Comparison of ENCODE assay signal across 1 cellular context in genomic region chr13:42271337-42272114, GRCh38.
TF ChIP-seq lines count a peak whose summit lies in the region.

No MANE protein-coding gene starts in this region.

TF ChIP-seq in GM12878, 131 proteins besides CTCF, POLR2A, EP300 and RAD21 (continued from another document and continues in another):
- peak; percentile 53; the same call in 1 of the 2 replicates for TF ChIP-seq ZBTB40 (IDR thresholded peaks at IDR 0.05; ENCODE audit: borderline replicate concordance)
- TF ChIP-seq STAT3 (IDR thresholded peaks at IDR 0.05; ENCODE audit: low read depth, low read length): no peak
- TF ChIP-seq ZNF384 (IDR thresholded peaks at IDR 0.05; ENCODE audit: borderline replicate concordance, low read depth, low read length): peak; percentile 78
- no peak for TF ChIP-seq HDAC6 (IDR thresholded peaks at IDR 0.05; ENCODE audit: unreplicated experiment)
- no peak for TF ChIP-seq SMC3 (IDR thresholded peaks at IDR 0.05; ENCODE audit: borderline replicate concordance, low read length)
- TF ChIP-seq STAT1 (conservative IDR thresholded peaks at IDR 0.05): no peak
- TF ChIP-seq FOS (IDR thresholded peaks at IDR 0.05; ENCODE audit: borderline replicate concordance, extremely low read depth, insufficient read length): no peak
- TF ChIP-seq SPI1 (IDR thresholded peaks at IDR 0.05; ENCODE audit: borderline replicate concordance, insufficient read depth, low read depth, low read length): peak; percentile 58
- peak; percentile 99 for TF ChIP-seq MXI1 (IDR thresholded peaks at IDR 0.05; ENCODE audit: low read depth, low read length)
- TF ChIP-seq, protein P1, sequence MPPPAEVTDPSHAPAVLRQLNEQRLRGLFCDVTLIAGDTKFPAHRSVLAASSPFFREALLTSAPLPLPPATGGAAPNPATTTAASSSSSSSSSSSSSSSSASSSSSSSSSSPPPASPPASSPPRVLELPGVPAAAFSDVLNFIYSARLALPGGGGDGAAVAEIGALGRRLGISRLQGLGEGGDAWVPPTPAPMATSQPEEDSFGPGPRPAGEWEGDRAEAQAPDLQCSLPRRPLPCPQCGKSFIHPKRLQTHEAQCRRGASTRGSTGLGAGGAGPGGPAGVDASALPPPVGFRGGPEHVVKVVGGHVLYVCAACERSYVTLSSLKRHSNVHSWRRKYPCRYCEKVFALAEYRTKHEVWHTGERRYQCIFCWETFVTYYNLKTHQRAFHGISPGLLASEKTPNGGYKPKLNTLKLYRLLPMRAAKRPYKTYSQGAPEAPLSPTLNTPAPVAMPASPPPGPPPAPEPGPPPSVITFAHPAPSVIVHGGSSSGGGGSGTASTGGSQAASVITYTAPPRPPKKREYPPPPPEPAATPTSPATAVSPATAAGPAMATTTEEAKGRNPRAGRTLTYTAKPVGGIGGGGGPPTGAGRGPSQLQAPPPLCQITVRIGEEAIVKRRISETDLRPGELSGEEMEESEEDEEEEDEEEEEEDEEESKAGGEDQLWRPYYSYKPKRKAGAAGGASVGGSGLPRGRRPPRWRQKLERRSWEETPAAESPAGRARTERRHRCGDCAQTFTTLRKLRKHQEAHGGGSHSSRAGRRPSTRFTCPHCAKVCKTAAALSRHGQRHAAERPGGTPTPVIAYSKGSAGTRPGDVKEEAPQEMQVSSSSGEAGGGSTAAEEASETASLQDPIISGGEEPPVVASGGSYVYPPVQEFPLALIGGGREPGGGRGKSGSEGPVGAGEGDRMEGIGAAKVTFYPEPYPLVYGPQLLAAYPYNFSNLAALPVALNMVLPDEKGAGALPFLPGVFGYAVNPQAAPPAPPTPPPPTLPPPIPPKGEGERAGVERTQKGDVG (CRISPR knock-in tag; IDR thresholded peaks at IDR 0.05): no peak
- no peak for TF ChIP-seq JUND (IDR thresholded peaks at IDR 0.05; ENCODE audit: low read depth, low read length)
- TF ChIP-seq HCFC1 (IDR thresholded peaks at IDR 0.05; ENCODE audit: low read length): 0 out of 2 replicates have a peak, but pooled peaks have one; percentile 5
- TF ChIP-seq SREBF2 (IDR thresholded peaks at IDR 0.05; ENCODE audit: low read length): no peak
- TF ChIP-seq, protein P2, sequence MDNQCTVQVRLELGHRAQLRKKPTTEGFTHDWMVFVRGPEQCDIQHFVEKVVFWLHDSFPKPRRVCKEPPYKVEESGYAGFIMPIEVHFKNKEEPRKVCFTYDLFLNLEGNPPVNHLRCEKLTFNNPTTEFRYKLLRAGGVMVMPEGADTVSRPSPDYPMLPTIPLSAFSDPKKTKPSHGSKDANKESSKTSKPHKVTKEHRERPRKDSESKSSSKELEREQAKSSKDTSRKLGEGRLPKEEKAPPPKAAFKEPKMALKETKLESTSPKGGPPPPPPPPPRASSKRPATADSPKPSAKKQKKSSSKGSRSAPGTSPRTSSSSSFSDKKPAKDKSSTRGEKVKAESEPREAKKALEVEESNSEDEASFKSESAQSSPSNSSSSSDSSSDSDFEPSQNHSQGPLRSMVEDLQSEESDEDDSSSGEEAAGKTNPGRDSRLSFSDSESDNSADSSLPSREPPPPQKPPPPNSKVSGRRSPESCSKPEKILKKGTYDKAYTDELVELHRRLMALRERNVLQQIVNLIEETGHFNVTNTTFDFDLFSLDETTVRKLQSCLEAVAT (IDR thresholded peaks at IDR 0.05): peak; percentile 66; the same call in 1 of the 2 replicates
- TF ChIP-seq POLR2AphosphoS5 (IDR thresholded peaks at IDR 0.05; ENCODE audit: low read length): peak; percentile 42; the same call in 1 of the 2 replicates
- TF ChIP-seq, protein P3, sequence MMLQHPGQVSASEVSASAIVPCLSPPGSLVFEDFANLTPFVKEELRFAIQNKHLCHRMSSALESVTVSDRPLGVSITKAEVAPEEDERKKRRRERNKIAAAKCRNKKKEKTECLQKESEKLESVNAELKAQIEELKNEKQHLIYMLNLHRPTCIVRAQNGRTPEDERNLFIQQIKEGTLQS (IDR thresholded peaks at IDR 0.05; ENCODE audit: borderline replicate concordance, extremely low read depth, low read depth, low read length): peak; percentile 63; the same call in 1 of the 2 replicates
- TF ChIP-seq, protein P4, sequence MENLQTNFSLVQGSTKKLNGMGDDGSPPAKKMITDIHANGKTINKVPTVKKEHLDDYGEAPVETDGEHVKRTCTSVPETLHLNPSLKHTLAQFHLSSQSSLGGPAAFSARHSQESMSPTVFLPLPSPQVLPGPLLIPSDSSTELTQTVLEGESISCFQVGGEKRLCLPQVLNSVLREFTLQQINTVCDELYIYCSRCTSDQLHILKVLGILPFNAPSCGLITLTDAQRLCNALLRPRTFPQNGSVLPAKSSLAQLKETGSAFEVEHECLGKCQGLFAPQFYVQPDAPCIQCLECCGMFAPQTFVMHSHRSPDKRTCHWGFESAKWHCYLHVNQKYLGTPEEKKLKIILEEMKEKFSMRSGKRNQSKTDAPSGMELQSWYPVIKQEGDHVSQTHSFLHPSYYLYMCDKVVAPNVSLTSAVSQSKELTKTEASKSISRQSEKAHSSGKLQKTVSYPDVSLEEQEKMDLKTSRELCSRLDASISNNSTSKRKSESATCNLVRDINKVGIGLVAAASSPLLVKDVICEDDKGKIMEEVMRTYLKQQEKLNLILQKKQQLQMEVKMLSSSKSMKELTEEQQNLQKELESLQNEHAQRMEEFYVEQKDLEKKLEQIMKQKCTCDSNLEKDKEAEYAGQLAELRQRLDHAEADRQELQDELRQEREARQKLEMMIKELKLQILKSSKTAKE (IDR thresholded peaks at IDR 0.05; ENCODE audit: low read depth, poor library complexity, severe bottlenecking): peak; percentile 43
- peak; percentile 89 for TF ChIP-seq NR2C1 (IDR thresholded peaks at IDR 0.05)
- TF ChIP-seq RUNX3 (IDR thresholded peaks at IDR 0.05; ENCODE audit: low read length): peak; percentile 53
- TF ChIP-seq JUNB (IDR thresholded peaks at IDR 0.05): peak; percentile 86
- no peak for TF ChIP-seq SMAD1 (IDR thresholded peaks at IDR 0.05; ENCODE audit: low read depth, partially characterized antibody)
- no peak; the same call in 1 of the 2 replicates for TF ChIP-seq TARDBP (IDR thresholded peaks at IDR 0.05; ENCODE audit: borderline replicate concordance)
- TF ChIP-seq GABPA (IDR thresholded peaks at IDR 0.05; ENCODE audit: low read depth): no peak
- peak; percentile 80 for TF ChIP-seq EED (IDR thresholded peaks at IDR 0.05; ENCODE audit: low read depth)
- TF ChIP-seq BMI1 (IDR thresholded peaks at IDR 0.05; ENCODE audit: borderline replicate concordance): peak; percentile 97
- TF ChIP-seq RFX5 (IDR thresholded peaks at IDR 0.05; ENCODE audit: low read depth, low read length): 0 out of 2 replicates have a peak, but pooled peaks have one; percentile 22
- peak; percentile 70 for TF ChIP-seq LARP7 (IDR thresholded peaks at IDR 0.05)
- TF ChIP-seq MYB (IDR thresholded peaks at IDR 0.05; ENCODE audit: borderline replicate concordance, low read depth, low read length): 0 out of 2 replicates have a peak, but pooled peaks have one; percentile 31
- TF ChIP-seq E2F4 (IDR thresholded peaks at IDR 0.05; ENCODE audit: low read depth, low read length): peak; percentile 78
- TF ChIP-seq NR2C2 (IDR thresholded peaks at IDR 0.05; ENCODE audit: borderline replicate concordance, control insufficient read depth, insufficient read length, low read depth): no peak
- no peak for TF ChIP-seq ZNF207 (IDR thresholded peaks at IDR 0.05; ENCODE audit: borderline replicate concordance)
- TF ChIP-seq RELB (IDR thresholded peaks at IDR 0.05; ENCODE audit: low read depth): peak; percentile 88
- TF ChIP-seq E4F1 (IDR thresholded peaks at IDR 0.05; ENCODE audit: borderline replicate concordance, partially characterized antibody): peak; percentile 66
- peak; percentile 26 for TF ChIP-seq SP1 (IDR thresholded peaks at IDR 0.05; ENCODE audit: low read depth, low read length)
- TF ChIP-seq MAX (IDR thresholded peaks at IDR 0.05; ENCODE audit: low read depth, low read length): peak; percentile 93
- peak; percentile 32; the same call in 1 of the 2 replicates for TF ChIP-seq TBL1XR1 (IDR thresholded peaks at IDR 0.05; ENCODE audit: low read depth, low read length)
- TF ChIP-seq NKRF (conservative IDR thresholded peaks at IDR 0.05): peak; percentile 87
